In the genomic region with DNA sequence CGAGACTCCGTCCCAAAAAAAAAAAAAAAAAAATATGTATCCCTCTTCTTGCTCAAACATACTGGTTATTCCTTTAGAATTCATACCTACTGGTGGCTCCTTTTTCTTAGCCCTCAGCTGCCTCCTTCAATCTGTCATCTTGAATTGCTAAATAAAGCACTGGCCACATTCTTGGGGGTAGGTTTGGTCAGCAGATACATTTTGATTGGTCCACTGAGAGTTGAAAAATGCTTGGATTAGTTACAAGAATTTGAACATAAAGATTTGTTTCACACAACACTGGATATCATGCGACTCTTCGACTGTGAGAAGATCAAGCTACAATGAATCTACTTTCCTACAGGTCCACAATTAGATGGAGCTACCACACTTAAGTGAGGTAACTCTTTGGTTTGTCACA, we compare ENCODE assay signal across 35 cellular contexts.
"Had no signal": no experiment of that assay in that cellular context is flagged by ENCODE, and none has a peak within 500 bp of the region (broad histone marks: within the 10 kb centered on the region; RNA-seq: fewer than 3 reads in every experiment).

No MANE protein-coding gene starts in this region.

- H3K36me3 ChIP-seq: breast epithelium, Peyer's patch had no signal

- H3K27ac ChIP-seq: breast epithelium, Peyer's patch, VCaP had no signal

- H3K27me3 Mint-ChIP-seq: activated B cell treated with CpG ODN at 0.5 μM for 24 hours; activated CD4-positive, alpha-beta memory T cell treated with anti-CD3 and anti-CD28 coated beads for 36 hours; activated naive CD4-positive, alpha-beta T cell treated with anti-CD3 and anti-CD28 coated beads, Interleukin-2, amount 10 ng/mL, durations not matched to agents 7 days and 5 days; activated naive CD8-positive, alpha-beta T cell treated with anti-CD3 and anti-CD28 coated beads, Interleukin-2, amount 50 U/mL, for 24 hours had no signal

- H3K36me3 Mint-ChIP-seq: activated CD4-positive, alpha-beta memory T cell treated with anti-CD3 and anti-CD28 coated beads for 36 hours; activated naive CD4-positive, alpha-beta T cell treated with anti-CD3 and anti-CD28 coated beads, Interleukin-2, amount 10 ng/mL, durations not matched to agents 7 days and 5 days; activated naive CD8-positive, alpha-beta T cell had no signal

- H3K9me3 Mint-ChIP-seq: activated B cell treated with CpG ODN at 0.5 μM for 24 hours; activated CD4-positive, alpha-beta memory T cell treated with anti-CD3 and anti-CD28 coated beads for 36 hours; activated naive CD4-positive, alpha-beta T cell treated with anti-CD3 and anti-CD28 coated beads, Interleukin-2, amount 10 ng/mL, durations not matched to agents 7 days and 5 days; activated naive CD8-positive, alpha-beta T cell treated with anti-CD3 and anti-CD28 coated beads, Interleukin-2, amount 50 U/mL, for 24 hours had no signal

- H3K4me3 ChIP-seq: breast epithelium, Peyer's patch had no signal

- H3K4me3 Mint-ChIP-seq: activated B cell treated with CpG ODN at 0.5 μM for 24 hours; activated CD4-positive, alpha-beta memory T cell treated with anti-CD3 and anti-CD28 coated beads for 36 hours; activated naive CD4-positive, alpha-beta T cell treated with anti-CD3 and anti-CD28 coated beads, Interleukin-2, amount 10 ng/mL, durations not matched to agents 7 days and 5 days; activated naive CD8-positive, alpha-beta T cell; activated naive CD8-positive, alpha-beta T cell treated with anti-CD3 and anti-CD28 coated beads, Interleukin-2, amount 50 U/mL, for 24 hours had no signal

- H3K4me1 Mint-ChIP-seq: activated B cell treated with CpG ODN at 0.5 μM for 24 hours; activated naive CD4-positive, alpha-beta T cell treated with anti-CD3 and anti-CD28 coated beads, Interleukin-2, amount 10 ng/mL, durations not matched to agents 7 days and 5 days; activated naive CD8-positive, alpha-beta T cell treated with anti-CD3 and anti-CD28 coated beads, Interleukin-2, amount 50 U/mL, for 24 hours had no signal

- H3K4me1 ChIP-seq: breast epithelium, Peyer's patch had no signal

- H3K9me3 ChIP-seq: breast epithelium, Peyer's patch had no signal

- ATAC-seq: activated naive CD8-positive, alpha-beta T cell treated with anti-CD3 and anti-CD28 coated beads, Interleukin-2, amount 50 U/mL, for 24 hours; PC-3 had no signal

- H3K27me3 ChIP-seq: breast epithelium, Peyer's patch had no signal

- DNase-seq: activated B cell treated with CpG ODN at 0.5 μM for 24 hours; activated CD4-positive, alpha-beta memory T cell treated with anti-CD3 and anti-CD28 coated beads for 36 hours; activated CD4-positive, alpha-beta T cell treated with anti-CD3 and anti-CD28 coated beads for 4 hours; activated CD4-positive, alpha-beta T cell treated with anti-CD3 and anti-CD28 coated beads, Interleukin-2, amount 50 U/mL, for 1 hour; activated CD4-positive, CD25-positive, alpha-beta regulatory T cell treated with anti-CD3 and anti-CD28 coated beads, Interleukin-2, amount 50 U/mL, for 72 hours; activated CD8-positive, alpha-beta memory T cell treated with anti-CD3 and anti-CD28 coated beads, Interleukin-2, amount 50 U/mL, for 4 hours; activated effector memory CD4-positive, alpha-beta T cell treated with Interleukin-2 at 50 U/mL for 16 hours; activated naive CD4-positive, alpha-beta T cell treated with anti-CD3 and anti-CD28 coated beads, Interleukin-2, amount 10 ng/mL, durations not matched to agents 7 days and 5 days; activated naive CD8-positive, alpha-beta T cell treated with anti-CD3 and anti-CD28 coated beads, Interleukin-2, amount 50 U/mL, for 24 hours; activated T-cell treated with anti-CD3 and anti-CD28 coated beads for 4 hours; activated T-cell treated with anti-CD3 and anti-CD28 coated beads, Interleukin-2, amount 50 U/mL, for 48 hours; anterior cingulate cortex; cerebellar nuclear complex; Kasumi-1; KG1; MM.1S; MV-4-11; NCI-H1092; NCI-H1436 treated with DMSO at 0.1 percent for 48 hours; NCI-H1694 treated with DMSO at 0.1 percent for 48 hours; NCI-H2029; NCI-H345; NCI-H524 treated with DMSO at 0.1 percent for 48 hours; NK-92 treated with Interleukin-12 subunit alpha and Interleukin-12 subunit beta, amount 100 ng/mL, for 24 hours; PC-3; Peyer's patch; RPMI8226; SHP77 treated with DMSO at 0.1 percent for 48 hours; SW 1271; T-helper 1 cell; T-helper 2 cell; T-helper 9 cell had no signal
